In the genomic region with DNA sequence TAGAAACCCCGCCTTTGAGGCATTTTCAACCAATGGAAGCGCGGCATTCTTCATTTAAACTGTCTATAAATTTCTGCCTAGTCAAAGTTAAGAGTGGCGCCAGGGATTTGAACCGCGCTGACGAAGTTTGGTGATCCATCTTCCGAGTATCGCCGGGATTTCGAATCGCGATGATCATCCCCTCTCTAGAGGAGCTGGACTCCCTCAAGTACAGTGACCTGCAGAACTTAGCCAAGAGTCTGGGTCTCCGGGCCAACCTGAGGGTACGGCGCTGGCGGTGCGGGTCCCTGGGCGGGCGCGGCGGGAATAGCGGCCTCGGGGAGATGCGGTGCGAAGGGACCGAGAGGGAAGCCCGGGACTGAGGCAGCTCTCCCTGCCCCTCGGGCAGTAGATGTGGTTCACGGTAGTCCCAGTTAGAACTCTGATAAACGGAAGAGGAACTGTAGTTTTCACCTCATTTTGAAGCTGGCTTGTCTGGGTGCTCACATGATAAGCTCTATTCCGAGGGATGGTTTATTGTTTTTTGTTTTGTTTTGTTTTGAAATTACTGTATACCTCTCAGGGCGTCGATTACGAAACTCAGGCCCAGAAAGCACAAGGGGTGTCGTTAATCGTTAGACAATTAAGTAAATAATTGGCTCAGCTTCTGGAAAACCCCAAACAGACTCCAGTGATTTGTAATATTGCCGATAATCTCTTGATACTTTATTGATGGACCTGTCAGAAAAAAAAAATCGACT, we compare ENCODE assay signal across 1 cellular context.
TF ChIP-seq lines count a peak whose summit lies in the region.

A gene with protein sequence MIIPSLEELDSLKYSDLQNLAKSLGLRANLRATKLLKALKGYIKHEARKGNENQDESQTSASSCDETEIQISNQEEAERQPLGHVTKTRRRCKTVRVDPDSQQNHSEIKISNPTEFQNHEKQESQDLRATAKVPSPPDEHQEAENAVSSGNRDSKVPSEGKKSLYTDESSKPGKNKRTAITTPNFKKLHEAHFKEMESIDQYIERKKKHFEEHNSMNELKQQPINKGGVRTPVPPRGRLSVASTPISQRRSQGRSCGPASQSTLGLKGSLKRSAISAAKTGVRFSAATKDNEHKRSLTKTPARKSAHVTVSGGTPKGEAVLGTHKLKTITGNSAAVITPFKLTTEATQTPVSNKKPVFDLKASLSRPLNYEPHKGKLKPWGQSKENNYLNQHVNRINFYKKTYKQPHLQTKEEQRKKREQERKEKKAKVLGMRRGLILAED (plus strand): TSS at position 94 of the 740 bp plus-strand sequence. CDS start 77 bp downstream, at position 171.

TF ChIP-seq in SK-N-SH treated with all-trans-retinoic acid at 6 μM for 48 hours, 23 proteins besides CTCF, POLR2A, EP300 and RAD21 (continued from another document):
- no peak for TF ChIP-seq OSR1 (CRISPR knock-in tag; IDR thresholded peaks at IDR 0.05)
